Comparison of ENCODE assay signal across 10 cellular contexts in genomic region chr10:123241391-123242141, GRCh38.
DNase-seq lines count a peak whose midpoint lies in the region; ATAC-seq lines count a peak whose summit lies in the region.
"Had no signal": no experiment of that assay in that cellular context is flagged by ENCODE, and none has a peak within 500 bp of the region (broad histone marks: within the 10 kb centered on the region; RNA-seq: fewer than 3 reads in every experiment).

No MANE protein-coding gene starts in this region.

- H3K27me3 Mint-ChIP-seq in activated naive CD8-positive, alpha-beta T cell, result no peaks in the 10 kb centered on the region

- peak; percentile 19 to 74 (median 46) for DNase-seq in T-helper 1 cell
- peak; percentile 45 to 88 (median 71) for DNase-seq in stimulated activated naive CD4-positive, alpha-beta T cell (lab: John Stamatoyannopoulos, UW)
- DNase-seq in left ventricle myocardium superior, result no peak
- no peak for DNase-seq in NCI-H1105 treated with DMSO at 0.1 percent for 48 hours (lab: John Stamatoyannopoulos, UW)
- DNase-seq in NCI-H2029 treated with DMSO at 0.1 percent for 48 hours (lab: John Stamatoyannopoulos, UW), result no peak
- DNase-seq: amygdala, hippocampal formation, NCI-H2029 had no signal

- peaks cover 30% of the 10 kb centered on the region for H3K4me1 Mint-ChIP-seq in activated naive CD8-positive, alpha-beta T cell (ENCODE audit: low read depth)

- intact Hi-C loops in left ventricle myocardium superior (cut with micrococcal nuclease), result no loop called here

- no peaks in the 10 kb centered on the region for H3K9me3 Mint-ChIP-seq in activated naive CD8-positive, alpha-beta T cell (ENCODE audit: low read depth)

- ATAC-seq in GM21576 (IDR thresholded peaks at IDR 0.05; ENCODE audit: unreplicated experiment) (peak; percentile 60), left ventricle myocardium superior (no peak)

- peak overlapping the region; percentile 95 for H3K27ac Mint-ChIP-seq in activated naive CD8-positive, alpha-beta T cell

- peak overlapping the region; percentile 46 for H3K4me3 Mint-ChIP-seq in activated naive CD8-positive, alpha-beta T cell

- peaks cover 11% of the 10 kb centered on the region for H3K36me3 Mint-ChIP-seq in activated naive CD8-positive, alpha-beta T cell

Comparison
In these comparisons a context has a peak if more than half of its experiments do, and no peak if none do; other contexts are left out.
1. DNase-seq: peak in T-helper 1 cell (5 of 5) and stimulated activated naive CD4-positive, alpha-beta T cell (6 of 6); none in left ventricle myocardium superior (single experiment), NCI-H1105 treated with DMSO at 0.1 percent for 48 hours (single experiment) and NCI-H2029 treated with DMSO at 0.1 percent for 48 hours (single experiment).